ENCODE assay signal across 2 cellular contexts in the genomic region with DNA sequence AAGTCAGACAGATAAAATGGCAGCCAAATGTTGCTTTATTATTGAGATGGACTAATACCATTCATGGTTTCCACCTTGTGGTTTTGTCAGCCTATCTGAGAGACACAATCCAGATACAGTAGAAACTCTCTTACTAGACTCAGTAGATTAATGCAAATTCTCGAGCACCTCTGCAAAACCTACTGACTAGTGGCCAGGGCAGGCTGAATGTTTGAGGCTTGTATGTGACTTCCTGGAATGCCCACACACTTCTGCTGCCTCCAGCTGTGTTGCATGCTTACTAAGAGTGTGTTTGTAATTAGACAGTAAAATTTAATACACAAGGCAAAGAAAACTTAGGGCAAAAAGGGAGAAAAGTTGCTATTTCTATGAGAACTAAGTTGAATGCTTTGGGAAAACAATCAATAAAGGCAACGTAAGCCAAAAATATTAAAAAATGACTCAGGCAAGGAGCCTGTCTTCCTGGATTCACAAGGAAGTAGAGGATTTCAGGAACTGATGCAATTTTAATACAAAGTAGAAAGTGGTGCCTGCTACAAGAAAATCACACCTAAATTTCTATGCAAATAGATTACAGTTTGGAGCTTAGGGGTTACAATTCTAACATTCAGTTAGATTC.
TF ChIP-seq lines count a peak whose summit lies in the region.

No MANE protein-coding gene starts in this region.

TF ChIP-seq in GM12878, 131 proteins besides CTCF, POLR2A, EP300 and RAD21 (continued from another document):
- TF ChIP-seq, protein P1, sequence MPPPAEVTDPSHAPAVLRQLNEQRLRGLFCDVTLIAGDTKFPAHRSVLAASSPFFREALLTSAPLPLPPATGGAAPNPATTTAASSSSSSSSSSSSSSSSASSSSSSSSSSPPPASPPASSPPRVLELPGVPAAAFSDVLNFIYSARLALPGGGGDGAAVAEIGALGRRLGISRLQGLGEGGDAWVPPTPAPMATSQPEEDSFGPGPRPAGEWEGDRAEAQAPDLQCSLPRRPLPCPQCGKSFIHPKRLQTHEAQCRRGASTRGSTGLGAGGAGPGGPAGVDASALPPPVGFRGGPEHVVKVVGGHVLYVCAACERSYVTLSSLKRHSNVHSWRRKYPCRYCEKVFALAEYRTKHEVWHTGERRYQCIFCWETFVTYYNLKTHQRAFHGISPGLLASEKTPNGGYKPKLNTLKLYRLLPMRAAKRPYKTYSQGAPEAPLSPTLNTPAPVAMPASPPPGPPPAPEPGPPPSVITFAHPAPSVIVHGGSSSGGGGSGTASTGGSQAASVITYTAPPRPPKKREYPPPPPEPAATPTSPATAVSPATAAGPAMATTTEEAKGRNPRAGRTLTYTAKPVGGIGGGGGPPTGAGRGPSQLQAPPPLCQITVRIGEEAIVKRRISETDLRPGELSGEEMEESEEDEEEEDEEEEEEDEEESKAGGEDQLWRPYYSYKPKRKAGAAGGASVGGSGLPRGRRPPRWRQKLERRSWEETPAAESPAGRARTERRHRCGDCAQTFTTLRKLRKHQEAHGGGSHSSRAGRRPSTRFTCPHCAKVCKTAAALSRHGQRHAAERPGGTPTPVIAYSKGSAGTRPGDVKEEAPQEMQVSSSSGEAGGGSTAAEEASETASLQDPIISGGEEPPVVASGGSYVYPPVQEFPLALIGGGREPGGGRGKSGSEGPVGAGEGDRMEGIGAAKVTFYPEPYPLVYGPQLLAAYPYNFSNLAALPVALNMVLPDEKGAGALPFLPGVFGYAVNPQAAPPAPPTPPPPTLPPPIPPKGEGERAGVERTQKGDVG (CRISPR knock-in tag; IDR thresholded peaks at IDR 0.05), result no peak
- TF ChIP-seq CEBPB (IDR thresholded peaks at IDR 0.05; ENCODE audit: borderline replicate concordance in 1 of 2, low read depth in 2 of 2, low read length in 2 of 2), result no peak
- no peak for TF ChIP-seq IKZF1 (conservative IDR thresholded peaks at IDR 0.05)
- TF ChIP-seq, protein P2, sequence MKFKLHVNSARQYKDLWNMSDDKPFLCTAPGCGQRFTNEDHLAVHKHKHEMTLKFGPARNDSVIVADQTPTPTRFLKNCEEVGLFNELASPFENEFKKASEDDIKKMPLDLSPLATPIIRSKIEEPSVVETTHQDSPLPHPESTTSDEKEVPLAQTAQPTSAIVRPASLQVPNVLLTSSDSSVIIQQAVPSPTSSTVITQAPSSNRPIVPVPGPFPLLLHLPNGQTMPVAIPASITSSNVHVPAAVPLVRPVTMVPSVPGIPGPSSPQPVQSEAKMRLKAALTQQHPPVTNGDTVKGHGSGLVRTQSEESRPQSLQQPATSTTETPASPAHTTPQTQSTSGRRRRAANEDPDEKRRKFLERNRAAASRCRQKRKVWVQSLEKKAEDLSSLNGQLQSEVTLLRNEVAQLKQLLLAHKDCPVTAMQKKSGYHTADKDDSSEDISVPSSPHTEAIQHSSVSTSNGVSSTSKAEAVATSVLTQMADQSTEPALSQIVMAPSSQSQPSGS (IDR thresholded peaks at IDR 0.05; ENCODE audit: low read length), result no peak
- TF ChIP-seq, protein P3, sequence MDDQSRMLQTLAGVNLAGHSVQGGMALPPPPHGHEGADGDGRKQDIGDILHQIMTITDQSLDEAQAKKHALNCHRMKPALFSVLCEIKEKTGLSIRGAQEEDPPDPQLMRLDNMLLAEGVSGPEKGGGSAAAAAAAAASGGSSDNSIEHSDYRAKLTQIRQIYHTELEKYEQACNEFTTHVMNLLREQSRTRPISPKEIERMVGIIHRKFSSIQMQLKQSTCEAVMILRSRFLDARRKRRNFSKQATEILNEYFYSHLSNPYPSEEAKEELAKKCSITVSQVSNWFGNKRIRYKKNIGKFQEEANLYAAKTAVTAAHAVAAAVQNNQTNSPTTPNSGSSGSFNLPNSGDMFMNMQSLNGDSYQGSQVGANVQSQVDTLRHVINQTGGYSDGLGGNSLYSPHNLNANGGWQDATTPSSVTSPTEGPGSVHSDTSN (IDR thresholded peaks at IDR 0.05; ENCODE audit: insufficient replicate concordance, low read depth, low read length), result no peak
- TF ChIP-seq YY1 (IDR thresholded peaks at IDR 0.05; ENCODE audit: low read depth, low read length), result peak; percentile 23; the same call in 1 of the 2 replicates
- TF ChIP-seq NFXL1 (IDR thresholded peaks at IDR 0.05; ENCODE audit: borderline replicate concordance), result no peak

TF ChIP-seq in HEK293T, 16 proteins besides CTCF, POLR2A, EP300 and RAD21 (continued from another document):
- TF ChIP-seq, protein P4, sequence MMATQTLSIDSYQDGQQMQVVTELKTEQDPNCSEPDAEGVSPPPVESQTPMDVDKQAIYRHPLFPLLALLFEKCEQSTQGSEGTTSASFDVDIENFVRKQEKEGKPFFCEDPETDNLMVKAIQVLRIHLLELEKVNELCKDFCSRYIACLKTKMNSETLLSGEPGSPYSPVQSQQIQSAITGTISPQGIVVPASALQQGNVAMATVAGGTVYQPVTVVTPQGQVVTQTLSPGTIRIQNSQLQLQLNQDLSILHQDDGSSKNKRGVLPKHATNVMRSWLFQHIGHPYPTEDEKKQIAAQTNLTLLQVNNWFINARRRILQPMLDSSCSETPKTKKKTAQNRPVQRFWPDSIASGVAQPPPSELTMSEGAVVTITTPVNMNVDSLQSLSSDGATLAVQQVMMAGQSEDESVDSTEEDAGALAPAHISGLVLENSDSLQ (IDR thresholded peaks at IDR 0.05), result no peak
- TF ChIP-seq L3MBTL2 (conservative IDR thresholded peaks at IDR 0.05), result no peak
- TF ChIP-seq FOXA1 (IDR thresholded peaks at IDR 0.05), result no peak
- no peak for TF ChIP-seq SP1 (IDR thresholded peaks at IDR 0.05)
- TF ChIP-seq ARNT (IDR thresholded peaks at IDR 0.05), result no peak
- TF ChIP-seq TARDBP (IDR thresholded peaks at IDR 0.05), result no peak
- no peak for TF ChIP-seq ELF4 (IDR thresholded peaks at IDR 0.05)
- no peak for TF ChIP-seq FOXK2 (IDR thresholded peaks at IDR 0.05)
- TF ChIP-seq SUZ12 (IDR thresholded peaks at IDR 0.05), result no peak
- no peak for TF ChIP-seq LEF1 (IDR thresholded peaks at IDR 0.05; ENCODE audit: borderline replicate concordance)
- TF ChIP-seq BHLHE40 (IDR thresholded peaks at IDR 0.05; ENCODE audit: borderline replicate concordance), result no peak
